ENCODE assay signal across 11 cellular contexts in genomic region chr2:205775091-205775876, GRCh38.
A peak's percentile ranks its signal among the peaks of the same experiment; 100 is the strongest.
DNase-seq lines count a peak whose midpoint lies in the region; ATAC-seq lines count a peak whose summit lies in the region.
"Had no signal": no experiment of that assay in that cellular context is flagged by ENCODE, and none has a peak within 500 bp of the region (broad histone marks: within the 10 kb centered on the region; RNA-seq: fewer than 3 reads in every experiment).

No MANE protein-coding gene starts in this region.

- no peaks in the 10 kb centered on the region for H3K27me3 ChIP-seq in BLaER1

- H3K4me1 ChIP-seq in BLaER1 = peaks cover 60% of the 10 kb centered on the region
- H3K4me1 ChIP-seq: spleen had no signal

- DNase-seq in M059J (ENCODE audit: low read depth) = peak; percentile 49
- peak; percentile 75 for DNase-seq in amniotic epithelial cell (ENCODE audit: low read depth)
- peak; percentile 62 for DNase-seq in iris pigment epithelial cell (ENCODE audit: low read depth)
- no peak for DNase-seq in D341Med (ENCODE audit: low spot score)
- no peak for DNase-seq in stimulated activated CD4-positive, alpha-beta T cell treated with anti-CD3 and anti-CD28 coated beads, Interleukin-2, amount 100 ng/mL, for 48 hours
- no peak for DNase-seq in activated CD4-positive, alpha-beta T cell treated with anti-CD3 and anti-CD28 coated beads for 1 hour
- DNase-seq: activated T-cell treated with anti-CD3 and anti-CD28 coated beads, Interleukin-2, amount 50 U/mL, for 4 hours; mesenchymal stem cell; spleen had no signal

- no peak for ATAC-seq in GM18861 (IDR thresholded peaks at IDR 0.05; ENCODE audit: unreplicated experiment)
- ATAC-seq: activated T-cell treated with anti-CD3 and anti-CD28 coated beads, Interleukin-2, amount 50 U/mL, for 4 hours had no signal

- H3K9ac ChIP-seq in BLaER1 = no peak overlapping the region

- no peak overlapping the region for H3K4me3 ChIP-seq in BLaER1
- H3K4me3 ChIP-seq: spleen had no signal

- H3K36me3 ChIP-seq in BLaER1 = no peaks in the 10 kb centered on the region
- H3K36me3 ChIP-seq: spleen had no signal

- H3K9me3 ChIP-seq in BLaER1 = no peaks in the 10 kb centered on the region
- H3K9me3 ChIP-seq: spleen had no signal

- no peaks in the 10 kb centered on the region for H4K20me1 ChIP-seq in BLaER1

- no peak overlapping the region for H3K27ac ChIP-seq in BLaER1
- H3K27ac ChIP-seq: spleen had no signal

- peak overlapping the region; percentile 40 for H3K4me2 ChIP-seq in BLaER1

Comparison
In these comparisons a context has a peak if more than half of its experiments do, and no peak if none do; other contexts are left out.
1. DNase-seq: peak in M059J (single experiment), amniotic epithelial cell (single experiment) and iris pigment epithelial cell (single experiment); none in D341Med (single experiment), stimulated activated CD4-positive, alpha-beta T cell treated with anti-CD3 and anti-CD28 coated beads, Interleukin-2, amount 100 ng/mL, for 48 hours (0 of 2) and activated CD4-positive, alpha-beta T cell treated with anti-CD3 and anti-CD28 coated beads for 1 hour (single experiment).